In genomic region chr1:98121661-98122060, GRCh38 we compare ENCODE assay signal across 16 cellular contexts.
"Had no signal": no experiment of that assay in that cellular context is flagged by ENCODE, and none has a peak within 500 bp of the region (broad histone marks: within the 10 kb centered on the region; RNA-seq: fewer than 3 reads in every experiment).

No MANE protein-coding gene starts in this region.

- H3K27ac ChIP-seq: esophagus squamous epithelium, heart left ventricle, pancreas, spleen, tibial artery, upper lobe of left lung, uterus had no signal

- DNase-seq: dermis blood vessel endothelial cell; esophagus squamous epithelium; heart left ventricle; hippocampal formation; islet precursor cell; midbrain; occipital lobe; pancreas; right cardiac atrium; spleen; stimulated activated CD4-positive, alpha-beta T cell treated with anti-CD3 and anti-CD28 coated beads, Interleukin-15, amount 100 ng/mL, for 24 hours; stimulated activated CD4-positive, alpha-beta T cell treated with anti-CD3 and anti-CD28 coated beads, Interleukin-1b, Interleukin-23, amount 100 ng/mL, for 48 hours; stimulated activated CD4-positive, alpha-beta T cell treated with anti-CD3 and anti-CD28 coated beads, Interleukin-4, amount 100 ng/mL, for 24 hours; tibial artery; upper lobe of left lung; uterus had no signal

- H3K36me3 ChIP-seq: esophagus squamous epithelium, heart left ventricle, pancreas, spleen, tibial artery, upper lobe of left lung, uterus had no signal

- H3K4me1 ChIP-seq: esophagus squamous epithelium, heart left ventricle, spleen, tibial artery, upper lobe of left lung, uterus had no signal

- H3K9me3 ChIP-seq: esophagus squamous epithelium, heart left ventricle, pancreas, spleen, tibial artery, upper lobe of left lung, uterus had no signal

- H3K27me3 ChIP-seq: esophagus squamous epithelium, heart left ventricle, pancreas, spleen, tibial artery, upper lobe of left lung, uterus had no signal

- H3K4me3 ChIP-seq: esophagus squamous epithelium, heart left ventricle, pancreas, spleen, tibial artery, upper lobe of left lung, uterus had no signal
